Comparison of ENCODE assay signal across 30 cellular contexts in the genomic region with DNA sequence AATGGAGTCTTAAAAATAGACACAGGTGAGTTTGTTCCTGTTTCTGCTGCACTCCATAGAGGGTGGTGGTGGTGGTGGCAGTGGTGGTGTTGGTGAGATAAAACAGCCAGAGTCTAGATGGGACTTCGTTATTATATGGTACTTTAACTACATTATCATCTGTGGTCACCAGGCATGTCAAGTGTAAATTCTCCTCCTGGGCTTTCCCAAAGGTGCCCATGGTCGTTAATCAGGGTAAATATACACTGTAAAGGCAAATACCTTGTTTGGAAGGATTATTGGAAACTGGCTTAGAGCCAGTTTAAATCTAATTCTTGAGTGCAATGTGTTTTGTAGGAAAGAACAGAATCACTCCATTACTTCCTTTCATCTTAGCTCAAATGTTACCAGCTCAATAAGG. TPM values are rescaled to one million over a fixed set of nuclear protein-coding genes. Genes with fewer than 3 reads are reported as not detected.
"Had no signal": no experiment of that assay in that cellular context is flagged by ENCODE, and none has a peak within 500 bp of the region (broad histone marks: within the 10 kb centered on the region; RNA-seq: fewer than 3 reads in every experiment).

No MANE protein-coding gene starts in this region.

- H3K27ac ChIP-seq: colonic mucosa, dorsolateral prefrontal cortex, hepatocyte, left lung, neural progenitor cell, sigmoid colon, testis, uterus had no signal

- H3K27ac Mint-ChIP-seq: activated B cell treated with CpG ODN at 0.5 μM for 24 hours; activated CD4-positive, alpha-beta T cell treated with anti-CD3 and anti-CD28 coated beads for 36 hours; activated naive CD4-positive, alpha-beta T cell treated with anti-CD3 and anti-CD28 coated beads, Interleukin-2, amount 10 ng/mL, durations not matched to agents 7 days and 5 days; effector memory CD8-positive, alpha-beta T cell; immature natural killer cell; naive thymus-derived CD4-positive, alpha-beta T cell; neural progenitor cell had no signal

- H3K27me3 ChIP-seq: colonic mucosa, neural progenitor cell, sigmoid colon, testis, uterus had no signal

- ATAC-seq: activated CD4-positive, alpha-beta T cell treated with anti-CD3 and anti-CD28 coated beads for 36 hours; effector memory CD8-positive, alpha-beta T cell; esophagus mucosa; left lung; naive thymus-derived CD4-positive, alpha-beta T cell had no signal

- DNase-seq: activated B cell treated with CpG ODN at 0.5 μM for 24 hours; activated CD4-positive, alpha-beta T cell treated with anti-CD3 and anti-CD28 coated beads for 36 hours; activated CD4-positive, alpha-beta T cell treated with anti-CD3 and anti-CD28 coated beads, Interleukin-2, amount 50 U/mL, for 48 hours; activated effector memory CD4-positive, alpha-beta T cell treated with anti-CD3 and anti-CD28 coated beads, Interleukin-2, amount 50 U/mL, for 16 hours; activated naive CD4-positive, alpha-beta T cell treated with anti-CD3 and anti-CD28 coated beads, Interleukin-2, amount 10 ng/mL, durations not matched to agents 7 days and 5 days; amygdala; colonic mucosa; dorsolateral prefrontal cortex; effector memory CD8-positive, alpha-beta T cell; foreskin melanocyte; glutamatergic neuron; immature natural killer cell; kidney glomerular epithelial cell; left lung; naive thymus-derived CD4-positive, alpha-beta T cell; posterior cingulate gyrus; sigmoid colon; stimulated activated CD4-positive, alpha-beta T cell treated with anti-CD3 and anti-CD28 coated beads, Interleukin-2, amount 100 ng/mL, for 48 hours; stimulated activated naive CD4-positive, alpha-beta T cell; testis; trophoblast cell; uterus had no signal

- H3K4me1 ChIP-seq: colonic mucosa, left lung, neural progenitor cell, sigmoid colon, testis, uterus had no signal

- H3K9me3 Mint-ChIP-seq: activated B cell treated with CpG ODN at 0.5 μM for 24 hours; activated naive CD4-positive, alpha-beta T cell treated with anti-CD3 and anti-CD28 coated beads, Interleukin-2, amount 10 ng/mL, durations not matched to agents 7 days and 5 days; effector memory CD8-positive, alpha-beta T cell; neural progenitor cell had no signal

- H3K79me2 ChIP-seq: hepatocyte had no signal

- H3K4me1 Mint-ChIP-seq: activated B cell treated with CpG ODN at 0.5 μM for 24 hours; activated CD4-positive, alpha-beta T cell treated with anti-CD3 and anti-CD28 coated beads for 36 hours; activated naive CD4-positive, alpha-beta T cell treated with anti-CD3 and anti-CD28 coated beads, Interleukin-2, amount 10 ng/mL, durations not matched to agents 7 days and 5 days; immature natural killer cell; naive thymus-derived CD4-positive, alpha-beta T cell; neural progenitor cell had no signal

- H2AFZ ChIP-seq: hepatocyte, neural progenitor cell had no signal

- H3K9me3 ChIP-seq: colonic mucosa, left lung, sigmoid colon, testis, uterus had no signal

- H3K4me3 Mint-ChIP-seq: activated B cell treated with CpG ODN at 0.5 μM for 24 hours; activated CD4-positive, alpha-beta T cell treated with anti-CD3 and anti-CD28 coated beads for 36 hours; activated naive CD4-positive, alpha-beta T cell treated with anti-CD3 and anti-CD28 coated beads, Interleukin-2, amount 10 ng/mL, durations not matched to agents 7 days and 5 days; effector memory CD8-positive, alpha-beta T cell; immature natural killer cell; naive thymus-derived CD4-positive, alpha-beta T cell; neural progenitor cell had no signal

- H3K36me3 Mint-ChIP-seq: activated naive CD4-positive, alpha-beta T cell treated with anti-CD3 and anti-CD28 coated beads, Interleukin-2, amount 10 ng/mL, durations not matched to agents 7 days and 5 days; immature natural killer cell; naive thymus-derived CD4-positive, alpha-beta T cell; neural progenitor cell had no signal

- FAIRE-seq: bronchial epithelial cell, endothelial cell of umbilical vein had no signal

- H3K9ac ChIP-seq: neural progenitor cell had no signal

- H3K36me3 ChIP-seq: colonic mucosa, left lung, neural progenitor cell, sigmoid colon, uterus had no signal

- H3K4me2 ChIP-seq: hepatocyte, neural progenitor cell, smooth muscle cell had no signal

- H3K4me3 ChIP-seq: colonic mucosa, dorsolateral prefrontal cortex, hepatocyte, left lung, lung, neural progenitor cell, sigmoid colon, smooth muscle cell, testis, uterus had no signal

RNA-seq across cellular contexts. Expression of a gene that starts 50.6 kb away (rescaled TPM):
- total RNA-seq: bronchial epithelial cell, colonic mucosa, endothelial cell of umbilical vein, esophagus mucosa, omental fat pad, sigmoid colon, smooth muscle cell had no signal
- polyA plus RNA-seq: endothelial cell of umbilical vein; hepatocyte; immature natural killer cell; naive thymus-derived CD4-positive, alpha-beta T cell had no signal
